In genomic region chr1:10498231-10498630, GRCh38 we compare ENCODE assay signal across 29 cellular contexts. TPM values are rescaled to one million over a fixed set of nuclear protein-coding genes. Genes with fewer than 3 reads are reported as not detected.
DNase-seq lines count a peak whose midpoint lies in the region; ATAC-seq, FAIRE-seq and TF ChIP-seq lines count a peak whose summit lies in the region.
"Had no signal": no experiment of that assay in that cellular context is flagged by ENCODE, and none has a peak within 500 bp of the region (broad histone marks: within the 10 kb centered on the region; RNA-seq: fewer than 3 reads in every experiment).

No MANE protein-coding gene starts in this region.

- ATAC-seq in CD8-positive, alpha-beta T cell = no peak
- no peak for ATAC-seq in naive thymus-derived CD4-positive, alpha-beta T cell
- ATAC-seq: left ventricle myocardium superior had no signal

- H3K4me1 ChIP-seq in CD8-positive, alpha-beta T cell (ENCODE audit: insufficient read depth, low read length) = peaks cover 21% of the 10 kb centered on the region
- H3K4me1 ChIP-seq in naive thymus-derived CD4-positive, alpha-beta T cell (ENCODE audit: control insufficient read depth in 2 of 2, insufficient read depth in 2 of 2, low read length in 2 of 2) = peaks cover 17 to 19% of the 10 kb centered on the region in 2 donors

- no peak overlapping the region for H3K27ac ChIP-seq in CD8-positive, alpha-beta T cell (ENCODE audit: low read depth, low read length)
- H3K27ac ChIP-seq in naive thymus-derived CD4-positive, alpha-beta T cell (ENCODE audit: low read depth, low read length) = no peak overlapping the region
- H3K27ac ChIP-seq: hepatocyte, ovary, tibial artery had no signal

- H3K9me3 ChIP-seq in CD8-positive, alpha-beta T cell (ENCODE audit: low read length) = no peaks in the 10 kb centered on the region
- no peaks in the 10 kb centered on the region for H3K9me3 ChIP-seq in naive thymus-derived CD4-positive, alpha-beta T cell (ENCODE audit: control insufficient read depth in 2 of 3, low read length in 3 of 3)
- H3K9me3 ChIP-seq: esophagus squamous epithelium, ovary, tibial artery had no signal

- intact Hi-C loops in CD8-positive, alpha-beta T cell (cut with DNase I, micrococcal nuclease) = loop anchor here (5.0 to 10.0 kb wide), 2 partner anchors 194 to 283 kb away; partner anchors contain the start of gene KIF1B (in 1 of the 2)
- intact Hi-C loops in activated T-helper 1 cell treated with anti-CD3 and anti-CD28 coated beads, Interleukin-12 subunit alpha, Interleukin-12 subunit beta, Interleukin-2, Interleukin-4 antibody, amounts not matched to agents 30 ng/mL and 10 ng/mL and 1 ng/mL, durations not matched to agents 14 hours and 24 hours and 36 hours (cut with micrococcal nuclease) = loop anchor here (5.0 kb wide), 1 partner anchor 194 kb away; no protein-coding TSS in a partner anchor
- intact Hi-C loops in naive thymus-derived CD4-positive, alpha-beta T cell (cut with micrococcal nuclease) = loop anchor here in 1 of 2 donors (10.0 kb wide), 1 partner anchor 283 kb away; the partner anchor contains the start of gene KIF1B

- peaks cover 20% of the 10 kb centered on the region for H3K36me3 Mint-ChIP-seq in CD8-positive, alpha-beta T cell
- H3K36me3 Mint-ChIP-seq in activated T-helper 1 cell treated with anti-CD3 and anti-CD28 coated beads, Interleukin-12 subunit alpha, Interleukin-12 subunit beta, Interleukin-2, Interleukin-4 antibody, amounts not matched to agents 30 ng/mL and 10 ng/mL and 1 ng/mL, durations not matched to agents 14 hours and 24 hours and 36 hours (ENCODE audit: low read depth) = peaks cover 5% of the 10 kb centered on the region
- peaks cover 0 to 8% (median 3%) of the 10 kb centered on the region in 5 donors for H3K36me3 Mint-ChIP-seq in naive thymus-derived CD4-positive, alpha-beta T cell
- H3K36me3 Mint-ChIP-seq: IgD-negative memory B cell had no signal

- CTCF ChIA-PET in CD8-positive, alpha-beta T cell (lab: Charles Lee) = interaction anchor here (0.7 to 6.9 kb wide), 7 partner anchors 8 to 444 kb away, joined by 3 to 135 read pairs (median 4); partner anchors contain the start of gene CENPS
- CTCF ChIA-PET in naive thymus-derived CD4-positive, alpha-beta T cell (lab: Charles Lee) = interaction anchor here (1.1 to 5.0 kb wide), 3 partner anchors 9 to 68 kb away, joined by 6 to 41 read pairs (median 15); partner anchors contain the start of gene CENPS

- no peak for DNase-seq in CD8-positive, alpha-beta T cell
- DNase-seq in GM19239 (ENCODE audit: insufficient read length, low spot score) = no peak
- DNase-seq in activated T-helper 1 cell treated with anti-CD3 and anti-CD28 coated beads, Interleukin-12 subunit alpha, Interleukin-12 subunit beta, Interleukin-2, Interleukin-4 antibody, amounts not matched to agents 30 ng/mL and 10 ng/mL and 1 ng/mL, durations not matched to agents 14 hours and 24 hours and 36 hours (ENCODE audit: low spot score) = no peak
- no peak for DNase-seq in naive thymus-derived CD4-positive, alpha-beta T cell
- DNase-seq in DMS153 (lab: John Stamatoyannopoulos, UW) = no peak
- no peak for DNase-seq in SW 1271 (lab: John Stamatoyannopoulos, UW)
- no peak for DNase-seq in NCI-H345 treated with DMSO at 0.1 percent for 48 hours (lab: John Stamatoyannopoulos, UW; ENCODE audit: unreplicated experiment)
- DNase-seq: activated CD4-positive, alpha-beta T cell treated with anti-CD3 and anti-CD28 coated beads for 1 hour; activated CD8-positive, alpha-beta memory T cell treated with anti-CD3 and anti-CD28 coated beads, Interleukin-2, amount 50 U/mL, for 4 hours; activated gamma-delta T cell treated with Interleukin-2 at 50 U/mL for 16 hours; amygdala; cortex of kidney; esophagus squamous epithelium; left ventricle myocardium superior; NCI-H2081; NCI-H524 treated with DMSO at 0.1 percent for 48 hours; ovary; SIG-M5; stimulated activated CD4-positive, alpha-beta T cell treated with anti-CD3 and anti-CD28 coated beads, Interleukin-4, amount 100 ng/mL, for 24 hours; tibial artery had no signal

- no peak for TF ChIP-seq CTCF in CD8-positive, alpha-beta T cell (IDR thresholded peaks at IDR 0.05)

- no peaks in the 10 kb centered on the region for H3K36me3 ChIP-seq in CD8-positive, alpha-beta T cell (ENCODE audit: insufficient read depth, low read length)
- H3K36me3 ChIP-seq in naive thymus-derived CD4-positive, alpha-beta T cell (ENCODE audit: control insufficient read depth in 2 of 3, insufficient read depth in 3 of 3, low read length in 3 of 3) = no peaks in the 10 kb centered on the region
- H3K36me3 ChIP-seq: ovary had no signal

- H3K4me3 ChIP-seq in CD8-positive, alpha-beta T cell (ENCODE audit: low read depth, low read length) = no peak overlapping the region
- H3K4me3 ChIP-seq in naive thymus-derived CD4-positive, alpha-beta T cell (ENCODE audit: low read length) = no peak overlapping the region
- H3K4me3 ChIP-seq: esophagus squamous epithelium, hepatocyte, ovary, tibial artery had no signal

- FAIRE-seq in GM19239 (lab: Jason Lieb, UNC) = peak; percentile 84
- FAIRE-seq: frontal cortex, H54 had no signal

- H3K27me3 Mint-ChIP-seq in CD8-positive, alpha-beta T cell (ENCODE audit: low read depth) = no peaks in the 10 kb centered on the region
- H3K27me3 Mint-ChIP-seq in activated T-helper 1 cell treated with anti-CD3 and anti-CD28 coated beads, Interleukin-12 subunit alpha, Interleukin-12 subunit beta, Interleukin-2, Interleukin-4 antibody, amounts not matched to agents 30 ng/mL and 10 ng/mL and 1 ng/mL, durations not matched to agents 14 hours and 24 hours and 36 hours (ENCODE audit: insufficient read depth) = no peaks in the 10 kb centered on the region
- no peaks in the 10 kb centered on the region for H3K27me3 Mint-ChIP-seq in naive thymus-derived CD4-positive, alpha-beta T cell
- H3K27me3 Mint-ChIP-seq: IgD-negative memory B cell; stimulated activated naive CD8-positive, alpha-beta T cell treated with anti-CD3 and anti-CD28 coated beads, Interleukin-15, Interleukin-2, amounts not matched to agents 100 ng/mL and 50 ng/mL, for 24 hours had no signal

- H3K27ac Mint-ChIP-seq in CD8-positive, alpha-beta T cell = peak overlapping the region; percentile 41
- peak overlapping the region; percentile 77 for H3K27ac Mint-ChIP-seq in activated T-helper 1 cell treated with anti-CD3 and anti-CD28 coated beads, Interleukin-12 subunit alpha, Interleukin-12 subunit beta, Interleukin-2, Interleukin-4 antibody, amounts not matched to agents 30 ng/mL and 10 ng/mL and 1 ng/mL, durations not matched to agents 14 hours and 24 hours and 36 hours
- peak overlapping the region in 5 of 9 donors; percentile 1 to 54 (median 47) for H3K27ac Mint-ChIP-seq in naive thymus-derived CD4-positive, alpha-beta T cell
- H3K27ac Mint-ChIP-seq: nephron; stimulated activated naive CD8-positive, alpha-beta T cell treated with anti-CD3 and anti-CD28 coated beads, Interleukin-15, Interleukin-2, amounts not matched to agents 100 ng/mL and 50 ng/mL, for 24 hours had no signal

- peaks cover 52% of the 10 kb centered on the region for H3K4me1 Mint-ChIP-seq in CD8-positive, alpha-beta T cell (ENCODE audit: low read depth)
- peaks cover 49% of the 10 kb centered on the region for H3K4me1 Mint-ChIP-seq in activated T-helper 1 cell treated with anti-CD3 and anti-CD28 coated beads, Interleukin-12 subunit alpha, Interleukin-12 subunit beta, Interleukin-2, Interleukin-4 antibody, amounts not matched to agents 30 ng/mL and 10 ng/mL and 1 ng/mL, durations not matched to agents 14 hours and 24 hours and 36 hours (ENCODE audit: low read depth)
- H3K4me1 Mint-ChIP-seq in naive thymus-derived CD4-positive, alpha-beta T cell = peaks cover 36 to 68% (median 59%) of the 10 kb centered on the region in 7 donors

- H3K4me3 Mint-ChIP-seq in CD8-positive, alpha-beta T cell = peak overlapping the region; percentile 29
- no peak overlapping the region for H3K4me3 Mint-ChIP-seq in activated T-helper 1 cell treated with anti-CD3 and anti-CD28 coated beads, Interleukin-12 subunit alpha, Interleukin-12 subunit beta, Interleukin-2, Interleukin-4 antibody, amounts not matched to agents 30 ng/mL and 10 ng/mL and 1 ng/mL, durations not matched to agents 14 hours and 24 hours and 36 hours
- H3K4me3 Mint-ChIP-seq in naive thymus-derived CD4-positive, alpha-beta T cell = peak overlapping the region; percentile 11 to 54 (median 36)
- H3K4me3 Mint-ChIP-seq: CD14-positive monocyte; nephron; stimulated activated naive CD8-positive, alpha-beta T cell treated with anti-CD3 and anti-CD28 coated beads, Interleukin-15, Interleukin-2, amounts not matched to agents 100 ng/mL and 50 ng/mL, for 24 hours had no signal

- POLR2A ChIA-PET in CD8-positive, alpha-beta T cell (lab: Charles Lee) = no interaction called here
- POLR2A ChIA-PET in naive thymus-derived CD4-positive, alpha-beta T cell (lab: Charles Lee) = interaction anchor here (0.8 kb wide), 1 partner anchor 326 kb away, joined by 4 read pairs; no protein-coding TSS in a partner anchor

- H3K9me3 Mint-ChIP-seq in CD8-positive, alpha-beta T cell = no peaks in the 10 kb centered on the region
- H3K9me3 Mint-ChIP-seq in activated T-helper 1 cell treated with anti-CD3 and anti-CD28 coated beads, Interleukin-12 subunit alpha, Interleukin-12 subunit beta, Interleukin-2, Interleukin-4 antibody, amounts not matched to agents 30 ng/mL and 10 ng/mL and 1 ng/mL, durations not matched to agents 14 hours and 24 hours and 36 hours = no peaks in the 10 kb centered on the region
- H3K9me3 Mint-ChIP-seq in naive thymus-derived CD4-positive, alpha-beta T cell = peaks cover 0 to 2% (median 0%) of the 10 kb centered on the region in 11 donors
- H3K9me3 Mint-ChIP-seq: IgD-negative memory B cell; nephron; stimulated activated naive CD8-positive, alpha-beta T cell treated with anti-CD3 and anti-CD28 coated beads, Interleukin-15, Interleukin-2, amounts not matched to agents 100 ng/mL and 50 ng/mL, for 24 hours had no signal

- no peaks in the 10 kb centered on the region for H3K27me3 ChIP-seq in CD8-positive, alpha-beta T cell (ENCODE audit: insufficient read depth, low read length)
- H3K27me3 ChIP-seq in naive thymus-derived CD4-positive, alpha-beta T cell (ENCODE audit: control insufficient read depth in 2 of 2, insufficient read depth in 2 of 2, low read length in 2 of 2) = no peaks in the 10 kb centered on the region
- H3K27me3 ChIP-seq: esophagus squamous epithelium, hepatocyte, ovary, tibial artery had no signal

RNA-seq across cellular contexts. Expression of gene PEX14, which starts 23.5 kb away (rescaled TPM):
- 10 to 100 TPM; 13.5 to 14.2 TPM for total RNA-seq in CD8-positive, alpha-beta T cell
- 22.7 and 23.5 TPM in 2 replicates for total RNA-seq in activated T-helper 1 cell treated with anti-CD3 and anti-CD28 coated beads, Interleukin-12 subunit alpha, Interleukin-12 subunit beta, Interleukin-2, Interleukin-4 antibody, amounts not matched to agents 30 ng/mL and 10 ng/mL and 1 ng/mL, durations not matched to agents 14 hours and 24 hours and 36 hours
- 10 to 100 TPM; 20.9 to 27.8 (median 22.0) TPM for total RNA-seq in naive thymus-derived CD4-positive, alpha-beta T cell
- 1 to 10 TPM; 3.6 to 6.8 TPM for polyA plus RNA-seq in naive thymus-derived CD4-positive, alpha-beta T cell

RNA-seq across cellular contexts. Expression of gene DFFA, which starts 25.9 kb away (rescaled TPM):
- total RNA-seq in CD8-positive, alpha-beta T cell = 10 to 100 TPM in 1 of 2 experiments, 1 to 10 TPM in 1; 10.0 to 10.4 TPM
- total RNA-seq in activated T-helper 1 cell treated with anti-CD3 and anti-CD28 coated beads, Interleukin-12 subunit alpha, Interleukin-12 subunit beta, Interleukin-2, Interleukin-4 antibody, amounts not matched to agents 30 ng/mL and 10 ng/mL and 1 ng/mL, durations not matched to agents 14 hours and 24 hours and 36 hours = 54.7 and 60.1 TPM in 2 replicates
- 10 to 100 TPM; 13.5 to 36.0 (median 23.4) TPM for total RNA-seq in naive thymus-derived CD4-positive, alpha-beta T cell
- polyA plus RNA-seq in naive thymus-derived CD4-positive, alpha-beta T cell = 10 to 100 TPM; 16.5 to 36.7 TPM

RNA-seq across cellular contexts. Expression of gene CORT, which starts 48.4 kb away (rescaled TPM):
- under 1 TPM in 1 of 2 experiments, not detected in 1; 0.38 TPM for total RNA-seq in CD8-positive, alpha-beta T cell
- total RNA-seq in activated T-helper 1 cell treated with anti-CD3 and anti-CD28 coated beads, Interleukin-12 subunit alpha, Interleukin-12 subunit beta, Interleukin-2, Interleukin-4 antibody, amounts not matched to agents 30 ng/mL and 10 ng/mL and 1 ng/mL, durations not matched to agents 14 hours and 24 hours and 36 hours = 0.36 and 0.37 TPM in 2 replicates
- total RNA-seq in naive thymus-derived CD4-positive, alpha-beta T cell = under 1 TPM in 2 of 5 experiments, not detected in 3; 0.27 to 0.90 TPM
- polyA plus RNA-seq in naive thymus-derived CD4-positive, alpha-beta T cell = not detected
- total RNA-seq: G401, left ventricle myocardium superior, MCF 10A had no signal
- polyA plus RNA-seq: CD14-positive monocyte, IgD-negative memory B cell had no signal
